In the genomic region with DNA sequence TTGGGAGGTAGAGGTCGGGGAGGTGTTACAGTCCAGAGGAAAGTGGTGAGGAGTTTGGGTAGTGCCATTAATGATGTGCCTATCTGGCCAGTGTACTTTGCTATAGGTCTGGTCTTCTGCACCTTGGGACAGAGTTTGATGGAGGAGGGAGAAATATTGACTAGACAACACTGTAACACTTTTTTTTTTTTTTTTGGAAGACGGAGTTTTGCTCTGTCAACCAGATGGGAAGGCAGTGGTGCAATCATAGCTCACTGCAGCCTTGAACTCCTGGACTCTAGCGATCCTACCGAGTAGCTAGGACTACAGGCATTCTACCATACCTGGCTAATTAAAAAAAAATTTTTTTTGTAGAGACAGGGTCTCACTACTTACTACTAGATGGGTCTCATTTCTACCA, we compare ENCODE assay signal across 22 cellular contexts.
"Had no signal": no experiment of that assay in that cellular context is flagged by ENCODE, and none has a peak within 500 bp of the region (broad histone marks: within the 10 kb centered on the region; RNA-seq: fewer than 3 reads in every experiment).

No MANE protein-coding gene starts in this region.

- H3K4me3 Mint-ChIP-seq: neural progenitor cell had no signal

- FAIRE-seq: pancreas, urothelium cell line had no signal

- H3K4me3 ChIP-seq: neural progenitor cell, thyroid gland had no signal

- H2AFZ ChIP-seq: neural progenitor cell had no signal

- H3K27me3 ChIP-seq: gastrocnemius medialis, pancreas, suprapubic skin, thyroid gland had no signal

- H3K27ac Mint-ChIP-seq: neural progenitor cell; progenitor cell of endocrine pancreas; stimulated activated effector memory CD8-positive, alpha-beta T cell treated with anti-CD3 and anti-CD28 coated beads, Interleukin-12 subunit alpha, Interleukin-12 subunit beta, amount 100 ng/mL, for 72 hours; type B pancreatic cell had no signal

- H3K9ac ChIP-seq: neural progenitor cell had no signal

- DNase-seq: cortex of kidney; dorsolateral prefrontal cortex; effector CD8-positive, alpha-beta T cell; gastrocnemius medialis; glutamatergic neuron; left colon; mammary epithelial cell; natural killer cell; occipital lobe; pancreas; right cardiac atrium; stimulated activated CD4-positive, alpha-beta T cell treated with anti-CD3 and anti-CD28 coated beads, Interleukin-4, amount 100 ng/mL, for 1 hour; stimulated activated CD8-positive, alpha-beta memory T cell treated with anti-CD3 and anti-CD28 coated beads, Interleukin-4, amount 100 ng/mL, for 48 hours; stimulated activated naive CD8-positive, alpha-beta T cell treated with anti-CD3 and anti-CD28 coated beads, Interleukin-15, Interleukin-2, amounts not matched to agents 100 U/mL and 50 U/mL, for 24 hours; thyroid gland had no signal

- H3K4me2 ChIP-seq: neural progenitor cell, smooth muscle cell had no signal

- H3K9me3 ChIP-seq: gastrocnemius medialis, pancreas, suprapubic skin, thyroid gland had no signal

- H3K36me3 ChIP-seq: gastrocnemius medialis, neural progenitor cell, pancreas, suprapubic skin, thyroid gland had no signal

- ATAC-seq: gastrocnemius medialis; left colon; natural killer cell; pancreas; right cardiac atrium; stimulated activated effector memory CD8-positive, alpha-beta T cell treated with anti-CD3 and anti-CD28 coated beads, Interleukin-12 subunit alpha, Interleukin-12 subunit beta, amount 100 ng/mL, for 72 hours; stimulated activated naive CD8-positive, alpha-beta T cell treated with anti-CD3 and anti-CD28 coated beads, Interleukin-15, Interleukin-2, amounts not matched to agents 100 U/mL and 50 U/mL, for 24 hours had no signal

- H3K27ac ChIP-seq: dorsolateral prefrontal cortex, neural progenitor cell, pancreas, suprapubic skin, thyroid gland had no signal

- H3K9me3 Mint-ChIP-seq: natural killer cell; neural progenitor cell; stimulated activated effector memory CD8-positive, alpha-beta T cell treated with anti-CD3 and anti-CD28 coated beads, Interleukin-12 subunit alpha, Interleukin-12 subunit beta, amount 100 ng/mL, for 72 hours; type B pancreatic cell had no signal
